ENCODE assay signal across 21 cellular contexts in genomic region chr2:38352336-38352735, GRCh38.
"Had no signal": no experiment of that assay in that cellular context is flagged by ENCODE, and none has a peak within 500 bp of the region (broad histone marks: within the 10 kb centered on the region; RNA-seq: fewer than 3 reads in every experiment).

No MANE protein-coding gene starts in this region.

- H3K27me3 ChIP-seq: tibial artery had no signal

- H3K27ac Mint-ChIP-seq: activated CD4-positive, alpha-beta memory T cell treated with anti-CD3 and anti-CD28 coated beads for 36 hours; activated naive CD8-positive, alpha-beta T cell treated with anti-CD3 and anti-CD28 coated beads, Interleukin-2, amount 10 ng/mL, durations not matched to agents 7 days and 5 days; activated T-helper 1 cell treated with anti-CD3 and anti-CD28 coated beads, Interleukin-12 subunit alpha, Interleukin-12 subunit beta, Interleukin-2, Interleukin-4 antibody, amounts not matched to agents 30 ng/mL and 10 ng/mL and 1 ng/mL, durations not matched to agents 14 hours and 24 hours and 36 hours; memory B cell had no signal

- H3K9me3 Mint-ChIP-seq: activated CD4-positive, alpha-beta memory T cell treated with anti-CD3 and anti-CD28 coated beads for 36 hours; memory B cell had no signal

- H3K4me3 ChIP-seq: mucosa of descending colon, tibial artery had no signal

- H3K4me3 Mint-ChIP-seq: activated CD4-positive, alpha-beta memory T cell treated with anti-CD3 and anti-CD28 coated beads for 36 hours; activated naive CD8-positive, alpha-beta T cell treated with anti-CD3 and anti-CD28 coated beads, Interleukin-2, amount 10 ng/mL, durations not matched to agents 7 days and 5 days; activated T-helper 1 cell treated with anti-CD3 and anti-CD28 coated beads, Interleukin-12 subunit alpha, Interleukin-12 subunit beta, Interleukin-2, Interleukin-4 antibody, amounts not matched to agents 30 ng/mL and 10 ng/mL and 1 ng/mL, durations not matched to agents 14 hours and 24 hours and 36 hours; memory B cell had no signal

- H3K27ac ChIP-seq: epithelial cell of prostate, tibial artery, WERI-Rb-1 had no signal

- H3K9me3 ChIP-seq: mucosa of descending colon, tibial artery had no signal

- ATAC-seq: left ventricle myocardium superior; mucosa of descending colon; naive thymus-derived CD4-positive, alpha-beta T cell; SK-N-SH treated with all-trans-retinoic acid at 6 μM for 48 hours had no signal

- DNase-seq: activated CD4-positive, alpha-beta memory T cell treated with anti-CD3 and anti-CD28 coated beads for 36 hours; activated naive CD8-positive, alpha-beta T cell treated with anti-CD3 and anti-CD28 coated beads, Interleukin-2, amount 10 ng/mL, durations not matched to agents 7 days and 5 days; activated T-cell treated with anti-CD3 and anti-CD28 coated beads for 4 hours; amygdala; caudate nucleus; foreskin fibroblast; head of caudate nucleus; kidney; left ventricle myocardium superior; mucosa of descending colon; naive thymus-derived CD4-positive, alpha-beta T cell; retina; stimulated activated CD8-positive, alpha-beta memory T cell treated with anti-CD3 and anti-CD28 coated beads, Interleukin-4, amount 100 ng/mL, for 48 hours; stimulated activated naive CD4-positive, alpha-beta T cell treated with Interleukin-2 at 50 U/mL for 16 hours; substantia nigra; tibial artery; WERI-Rb-1 had no signal

- H3K27me3 Mint-ChIP-seq: activated CD4-positive, alpha-beta memory T cell treated with anti-CD3 and anti-CD28 coated beads for 36 hours; activated naive CD8-positive, alpha-beta T cell treated with anti-CD3 and anti-CD28 coated beads, Interleukin-2, amount 10 ng/mL, durations not matched to agents 7 days and 5 days; memory B cell; naive thymus-derived CD4-positive, alpha-beta T cell had no signal
